In genomic region chr17:56603486-56604238, GRCh38 we compare ENCODE assay signal across 12 cellular contexts.
"Had no signal": no experiment of that assay in that cellular context is flagged by ENCODE, and none has a peak within 500 bp of the region (broad histone marks: within the 10 kb centered on the region; RNA-seq: fewer than 3 reads in every experiment).

No MANE protein-coding gene starts in this region.

- H3K4me1 ChIP-seq: gastrocnemius medialis had no signal

- ATAC-seq: effector memory CD8-positive, alpha-beta T cell; gastrocnemius medialis; left ventricle myocardium superior; stimulated activated effector memory CD8-positive, alpha-beta T cell treated with anti-CD3 and anti-CD28 coated beads, Interleukin-12 subunit alpha, Interleukin-12 subunit beta, amount 100 ng/mL, for 72 hours had no signal

- H3K36me3 ChIP-seq: gastrocnemius medialis had no signal

- DNase-seq: activated CD4-positive, alpha-beta T cell treated with anti-CD3 and anti-CD28 coated beads, Interleukin-2, amount 10 ng/mL, durations not matched to agents 7 days and 5 days; activated CD4-positive, CD25-positive, alpha-beta regulatory T cell; effector memory CD8-positive, alpha-beta T cell; gastrocnemius medialis; left ventricle myocardium superior; mesenchymal stem cell had no signal

- H3K9me3 Mint-ChIP-seq: activated CD4-positive, alpha-beta T cell treated with anti-CD3 and anti-CD28 coated beads, Interleukin-2, amount 10 ng/mL, durations not matched to agents 7 days and 5 days; central memory CD8-positive, alpha-beta T cell; effector memory CD8-positive, alpha-beta T cell; stimulated activated effector memory CD8-positive, alpha-beta T cell treated with anti-CD3 and anti-CD28 coated beads, Interleukin-12 subunit alpha, Interleukin-12 subunit beta, amount 100 ng/mL, for 72 hours; T-helper 1 cell treated with Interleukin-12 subunit alpha and Interleukin-12 subunit beta and Interleukin-4 antibody, amounts not matched to agents 30 μg/mL and 1 μg/mL, for 36 hours had no signal

- H3K27ac ChIP-seq: epithelial cell of prostate, gastrocnemius medialis, skin epidermis had no signal

- H3K36me3 Mint-ChIP-seq: stimulated activated effector memory CD8-positive, alpha-beta T cell treated with anti-CD3 and anti-CD28 coated beads, Interleukin-12 subunit alpha, Interleukin-12 subunit beta, amount 100 ng/mL, for 72 hours; type B pancreatic cell had no signal

- H3K4me3 ChIP-seq: gastrocnemius medialis, skin epidermis had no signal

- H3K9me3 ChIP-seq: gastrocnemius medialis had no signal

- H3K27ac Mint-ChIP-seq: effector memory CD8-positive, alpha-beta T cell; stimulated activated effector memory CD8-positive, alpha-beta T cell treated with anti-CD3 and anti-CD28 coated beads, Interleukin-12 subunit alpha, Interleukin-12 subunit beta, amount 100 ng/mL, for 72 hours; type B pancreatic cell had no signal

- H3K4me3 Mint-ChIP-seq: activated CD4-positive, alpha-beta T cell treated with anti-CD3 and anti-CD28 coated beads, Interleukin-2, amount 10 ng/mL, durations not matched to agents 7 days and 5 days; central memory CD8-positive, alpha-beta T cell; effector memory CD8-positive, alpha-beta T cell; stimulated activated effector memory CD8-positive, alpha-beta T cell treated with anti-CD3 and anti-CD28 coated beads, Interleukin-12 subunit alpha, Interleukin-12 subunit beta, amount 100 ng/mL, for 72 hours; T-helper 1 cell treated with Interleukin-12 subunit alpha and Interleukin-12 subunit beta and Interleukin-4 antibody, amounts not matched to agents 30 μg/mL and 1 μg/mL, for 36 hours; type B pancreatic cell had no signal
